In genomic region chr2:53941749-53942148, GRCh38 we compare ENCODE assay signal across 16 cellular contexts.
A peak's percentile ranks its signal among the peaks of the same experiment; 100 is the strongest.
DNase-seq lines count a peak whose midpoint lies in the region; ATAC-seq and TF ChIP-seq lines count a peak whose summit lies in the region.
"Had no signal": no experiment of that assay in that cellular context is flagged by ENCODE, and none has a peak within 500 bp of the region (broad histone marks: within the 10 kb centered on the region; RNA-seq: fewer than 3 reads in every experiment).

No MANE protein-coding gene starts in this region.

- peaks cover 12% of the 10 kb centered on the region for H3K36me3 ChIP-seq in OCI-LY3 (replicated peaks; ENCODE audit: low read depth, low read length)

- CTCF ChIA-PET in RWPE1 (lab: Yijun Ruan, JAX), result interaction anchor here (0.6 kb wide), 1 partner anchor 14 kb away, joined by 3 read pairs; no protein-coding TSS in a partner anchor

- H3K4me2 ChIP-seq in OCI-LY3 (ENCODE audit: low read length), result peak overlapping the region; percentile 6; the same call in 1 of the 2 replicates
- H3K4me2 ChIP-seq: KMS-11 had no signal

- H3K27me3 ChIP-seq in OCI-LY3 (ENCODE audit: low read depth, low read length), result no peaks in the 10 kb centered on the region

- no peaks in the 10 kb centered on the region; the same call in 1 of the 2 replicates for H3K79me2 ChIP-seq in OCI-LY3 (ENCODE audit: low read length)

- H3K4me1 ChIP-seq in OCI-LY3 (ENCODE audit: low read length), result peaks cover 23% of the 10 kb centered on the region

- TF ChIP-seq CTCF in GM13977 (IDR thresholded peaks at IDR 0.05; ENCODE audit: extremely low read depth, insufficient read depth, missing control alignments) (no peak), OCI-LY3 (IDR thresholded peaks at IDR 0.05; ENCODE audit: low read depth, low read length) (no peak), RWPE1 (conservative IDR thresholded peaks at IDR 0.05; ENCODE audit: low read depth) (no peak)

- no peak overlapping the region for H3K27ac ChIP-seq in OCI-LY3 (ENCODE audit: low read length)
- no peak overlapping the region for H3K27ac ChIP-seq in RWPE1
- H3K27ac ChIP-seq: KMS-11, left ventricle myocardium inferior had no signal

- no peaks in the 10 kb centered on the region for H3K9me3 ChIP-seq in OCI-LY3 (ENCODE audit: insufficient read depth, low read length)
- H3K9me3 ChIP-seq: left ventricle myocardium inferior had no signal

- POLR2A ChIA-PET in RWPE1 (lab: Yijun Ruan, JAX; ENCODE audit: low non-redundant PET), result no interaction called here

- H3K9ac ChIP-seq in OCI-LY3 (ENCODE audit: low read length), result no peak overlapping the region
- H3K9ac ChIP-seq: KMS-11 had no signal

- peak; percentile 29 for DNase-seq in GM13977 (ENCODE audit: low spot score)
- DNase-seq in NCI-H2171 (lab: John Stamatoyannopoulos, UW), result no peak
- DNase-seq in RWPE1 (ENCODE audit: low spot score), result no peak
- DNase-seq in SKM-1 treated with dmso at 0.1 percent for 144 hours (lab: John Stamatoyannopoulos, UW; ENCODE audit: unreplicated experiment), result no peak
- DNase-seq in activated CD4-positive, alpha-beta T cell treated with anti-CD3 and anti-CD28 coated beads, Interleukin-2, amount 50 U/mL, for 1 hour, result no peak
- DNase-seq: activated CD4-positive, alpha-beta memory T cell treated with anti-CD3 and anti-CD28 coated beads for 36 hours; activated effector memory CD4-positive, alpha-beta T cell treated with Interleukin-2 at 50 U/mL for 16 hours; aorta; left ventricle myocardium inferior; NCI-H1436 treated with DMSO at 0.1 percent for 48 hours; NCI-H524; stimulated activated CD4-positive, alpha-beta T cell treated with anti-CD3 and anti-CD28 coated beads, Interleukin-2, amount 100 ng/mL, for 48 hours had no signal

- no peak overlapping the region for H3K4me3 ChIP-seq in OCI-LY3 (ENCODE audit: low read length)
- H3K4me3 ChIP-seq: left ventricle myocardium inferior had no signal

- H2AFZ ChIP-seq in OCI-LY3 (ENCODE audit: low read depth, low read length), result no peak overlapping the region

- in situ Hi-C loops in GM13977 (cut with MboI; ENCODE audit: low pct_unique_long_range_greater_than_20kb, low sequenced_read_pairs, unreplicated experiment), result no loop called here

- H4K20me1 ChIP-seq in OCI-LY3 (ENCODE audit: insufficient read depth, low read length), result no peaks in the 10 kb centered on the region

- peak; percentile 62 for ATAC-seq in GM19467 (IDR thresholded peaks at IDR 0.05; ENCODE audit: unreplicated experiment)
- peak; percentile 76 for ATAC-seq in HG02870 (IDR thresholded peaks at IDR 0.05; ENCODE audit: unreplicated experiment)
